In genomic region chr5:68380071-68380470, GRCh38 we compare ENCODE assay signal across 15 cellular contexts.
A peak's percentile ranks its signal among the peaks of the same experiment; 100 is the strongest.
DNase-seq lines count a peak whose midpoint lies in the region; ATAC-seq and TF ChIP-seq lines count a peak whose summit lies in the region.
"Had no signal": no experiment of that assay in that cellular context is flagged by ENCODE, and none has a peak within 500 bp of the region (broad histone marks: within the 10 kb centered on the region; RNA-seq: fewer than 3 reads in every experiment).

No MANE protein-coding gene starts in this region.

- H3K4me3 ChIP-seq in BLaER1 (no peak overlapping the region), Caco-2 (ENCODE audit: low read depth, low read length) (no peak overlapping the region), adipocyte (ENCODE audit: low read length) (no peak overlapping the region)
- H3K4me3 ChIP-seq: Peyer's patch had no signal

- intact Hi-C loops in Caco-2 (cut with micrococcal nuclease; ENCODE audit: unreplicated experiment): loop anchor here (1.0 kb wide), 2 partner anchors 80 to 281 kb away; no protein-coding TSS in a partner anchor

- no peaks in the 10 kb centered on the region for H3K4me1 Mint-ChIP-seq in Caco-2 (ENCODE audit: low read depth, unreplicated experiment)
- peaks cover 54% of the 10 kb centered on the region for H3K4me1 Mint-ChIP-seq in activated naive CD4-positive, alpha-beta T cell treated with anti-CD3 and anti-CD28 coated beads, Interleukin-2, amount 10 ng/mL, durations not matched to agents 7 days and 5 days

- CTCF ChIA-PET in Caco-2 (lab: Charles Lee): interaction anchor here (0.7 to 1.1 kb wide), 9 partner anchors 13 to 582 kb away, joined by 3 to 6 read pairs (median 5); no protein-coding TSS in a partner anchor
- CTCF ChIA-PET in activated naive CD4-positive, alpha-beta T cell treated with anti-CD3 and anti-CD28 coated beads, Interleukin-2, amount 10 ng/mL, durations not matched to agents 7 days and 5 days (lab: Charles Lee): interaction anchor here (1.2 to 1.6 kb wide), 2 partner anchors 54 to 93 kb away, joined by 3 to 4 read pairs; no protein-coding TSS in a partner anchor

- H3K4me3 Mint-ChIP-seq in Caco-2 (ENCODE audit: unreplicated experiment): no peak overlapping the region
- no peak overlapping the region for H3K4me3 Mint-ChIP-seq in activated naive CD4-positive, alpha-beta T cell treated with anti-CD3 and anti-CD28 coated beads, Interleukin-2, amount 10 ng/mL, durations not matched to agents 7 days and 5 days
- H3K4me3 Mint-ChIP-seq: B cell had no signal

- no peaks in the 10 kb centered on the region for H3K36me3 Mint-ChIP-seq in Caco-2 (ENCODE audit: insufficient read depth, unreplicated experiment)
- H3K36me3 Mint-ChIP-seq in activated naive CD4-positive, alpha-beta T cell treated with anti-CD3 and anti-CD28 coated beads, Interleukin-2, amount 10 ng/mL, durations not matched to agents 7 days and 5 days: peaks cover 7% of the 10 kb centered on the region

- POLR2A ChIA-PET in Caco-2 (lab: Charles Lee): no interaction called here

- no TSS peak for BruUV-seq in Caco-2 (replicated peaks; lab: Mats Ljungman, UMichigan)

- peaks cover 7% of the 10 kb centered on the region for H3K9me3 Mint-ChIP-seq in Caco-2 (ENCODE audit: unreplicated experiment)
- no peaks in the 10 kb centered on the region for H3K9me3 Mint-ChIP-seq in activated naive CD4-positive, alpha-beta T cell treated with anti-CD3 and anti-CD28 coated beads, Interleukin-2, amount 10 ng/mL, durations not matched to agents 7 days and 5 days

- no peaks in the 10 kb centered on the region for H4K20me1 ChIP-seq in BLaER1

- no peak overlapping the region for H3K27ac Mint-ChIP-seq in Caco-2 (ENCODE audit: unreplicated experiment)
- no peak overlapping the region for H3K27ac Mint-ChIP-seq in activated naive CD4-positive, alpha-beta T cell treated with anti-CD3 and anti-CD28 coated beads, Interleukin-2, amount 10 ng/mL, durations not matched to agents 7 days and 5 days
- H3K27ac Mint-ChIP-seq: B cell had no signal

- peak; percentile 52 to 66 for TF ChIP-seq CTCF in Caco-2 (IDR thresholded peaks at IDR 0.05; ENCODE audit: insufficient read depth in 1 of 2, low read depth in 1 of 2, low read length in 1 of 2, severe bottlenecking in 1 of 2, unreplicated experiment in 1 of 2)

- DNase-seq in Caco-2 (peak in 1 of 2 experiments; percentile 39), adipocyte (ENCODE audit: low read depth) (no peak), pons (ENCODE audit: low spot score) (peak; percentile 3), NCI-H1105 treated with DMSO at 0.1 percent for 48 hours (lab: John Stamatoyannopoulos, UW) (no peak)
- DNase-seq in activated naive CD4-positive, alpha-beta T cell treated with anti-CD3 and anti-CD28 coated beads, Interleukin-2, amount 10 ng/mL, durations not matched to agents 7 days and 5 days: no peak
- DNase-seq: ACHN, NCI-H1105, NCI-H2029, NCI-H2171 treated with DMSO at 0.1 percent for 48 hours, NCI-H774, Peyer's patch, Right ventricle myocardium superior had no signal

- H3K9ac ChIP-seq in BLaER1: no peak overlapping the region
- H3K9ac ChIP-seq in adipocyte (ENCODE audit: low read length): peak overlapping the region; percentile 6

- no peaks in the 10 kb centered on the region for H3K9me3 ChIP-seq in BLaER1
- H3K9me3 ChIP-seq in Caco-2: 0 out of 2 replicates have a peak, but pooled peaks cover 2% of the 10 kb centered on the region
- H3K9me3 ChIP-seq in adipocyte (ENCODE audit: control insufficient read depth, low read length): no peaks in the 10 kb centered on the region
- H3K9me3 ChIP-seq: Peyer's patch had no signal

- no peaks in the 10 kb centered on the region for H3K27me3 ChIP-seq in BLaER1
- no peaks in the 10 kb centered on the region for H3K27me3 ChIP-seq in Caco-2 (replicated peaks; ENCODE audit: control insufficient read depth, insufficient read depth, low read length)
- no peaks in the 10 kb centered on the region for H3K27me3 ChIP-seq in adipocyte (replicated peaks; ENCODE audit: control insufficient read depth, insufficient read depth, low read length)
- H3K27me3 ChIP-seq: Peyer's patch had no signal

- H3K27ac ChIP-seq in BLaER1: no peak overlapping the region
- H3K27ac ChIP-seq: Peyer's patch had no signal

- H3K4me1 ChIP-seq in BLaER1 (peaks cover 42% of the 10 kb centered on the region), Caco-2 (no peaks in the 10 kb centered on the region), adipocyte (ENCODE audit: control insufficient read depth, insufficient read depth, low read length) (peaks cover 54% of the 10 kb centered on the region)

- no peak for ATAC-seq in GM18861 (IDR thresholded peaks at IDR 0.05; ENCODE audit: unreplicated experiment)

- H3K36me3 ChIP-seq in BLaER1: no peaks in the 10 kb centered on the region
- no peaks in the 10 kb centered on the region for H3K36me3 ChIP-seq in Caco-2 (ENCODE audit: control insufficient read depth, insufficient read depth, low read length)
- no peaks in the 10 kb centered on the region for H3K36me3 ChIP-seq in adipocyte (ENCODE audit: control insufficient read depth, insufficient read depth, low read length, severe bottlenecking)
- H3K36me3 ChIP-seq: Peyer's patch had no signal

- H3K4me2 ChIP-seq in BLaER1: peak overlapping the region; percentile 23; the same call in 1 of the 2 replicates

- no peaks in the 10 kb centered on the region for H3K27me3 Mint-ChIP-seq in Caco-2 (ENCODE audit: insufficient read depth, unreplicated experiment)
- H3K27me3 Mint-ChIP-seq in activated naive CD4-positive, alpha-beta T cell treated with anti-CD3 and anti-CD28 coated beads, Interleukin-2, amount 10 ng/mL, durations not matched to agents 7 days and 5 days: peaks cover 4% of the 10 kb centered on the region
